ENCODE assay signal across 8 cellular contexts in genomic region chr12:47715393-47715876, GRCh38. TPM values are rescaled to one million over a fixed set of nuclear protein-coding genes. Genes with fewer than 3 reads are reported as not detected.
DNase-seq lines count a peak whose midpoint lies in the region; ATAC-seq and TF ChIP-seq lines count a peak whose summit lies in the region.

No MANE protein-coding gene starts in this region.

- H3K4me3 ChIP-seq in H7 (ENCODE audit: insufficient read depth, low read depth, low read length) (no peak overlapping the region), NB4 (ENCODE audit: low read depth, low read length) (no peak overlapping the region), SK-N-MC (no peak overlapping the region)

- DNase-seq in DMS79 (lab: John Stamatoyannopoulos, UW): peak; percentile 43
- peak; percentile 80 for DNase-seq in H7
- peak; percentile 89 for DNase-seq in NB4 (ENCODE audit: low read depth)
- DNase-seq in SK-N-MC (ENCODE audit: low read depth, low spot score): peak; percentile 40
- peak; percentile 79 for DNase-seq in activated naive CD4-positive, alpha-beta T cell treated with anti-CD3 and anti-CD28 coated beads, Interleukin-2, amount 50 U/mL, for 16 hours
- DNase-seq in Right ventricle myocardium superior: peak; percentile 75
- peak; percentile 90 for DNase-seq in posterior vena cava (ENCODE audit: low spot score)
- peak; percentile 83 for DNase-seq in ureter (ENCODE audit: low spot score)

- H3K27ac ChIP-seq in SK-N-MC: no peak overlapping the region

- peak; percentile 65 for TF ChIP-seq CTCF in NB4 (IDR thresholded peaks at IDR 0.05; ENCODE audit: low read depth, low read length)

- TF ChIP-seq POLR2A in NB4 (IDR thresholded peaks at IDR 0.05; ENCODE audit: extremely low read depth, insufficient read length): no peak

- peak; percentile 68 for ATAC-seq in Right ventricle myocardium superior (ENCODE audit: poor library complexity)

- peaks cover 21% of the 10 kb centered on the region for H3K27me3 ChIP-seq in H7 (ENCODE audit: control insufficient read depth, insufficient read depth, low read length)

- H3K9me3 ChIP-seq in SK-N-MC (ENCODE audit: low read depth, low read length): no peaks in the 10 kb centered on the region

- intact Hi-C loops in Right ventricle myocardium superior (cut with DNase I): loop anchor here (2.0 kb wide), 2 partner anchors 51 to 123 kb away; no protein-coding TSS in a partner anchor
- intact Hi-C loops in posterior vena cava (cut with DNase I): loop anchor here (5.0 to 10.0 kb wide), 3 partner anchors 62 to 122 kb away; no protein-coding TSS in a partner anchor

- no peaks in the 10 kb centered on the region for H3K36me3 ChIP-seq in H7 (replicated peaks; ENCODE audit: control insufficient read depth, insufficient read depth, low read length)
- H3K36me3 ChIP-seq in SK-N-MC (ENCODE audit: insufficient read depth, low read length): no peaks in the 10 kb centered on the region

- H3K9ac ChIP-seq in SK-N-MC (ENCODE audit: insufficient read length): no peak overlapping the region

RNA-seq across cellular contexts. Expression of gene RPAP3, which starts 9.6 kb away (rescaled TPM):
- 19.5 and 28.9 TPM in 2 replicates for total RNA-seq in H7 (2014; rRNA removed; shearing (Covaris generic))
- 22.7 TPM for total RNA-seq in Right ventricle myocardium superior
- total RNA-seq in posterior vena cava: 10 to 100 TPM; 23.2 to 24.0 TPM
- 35.5 TPM for total RNA-seq in ureter

RNA-seq across cellular contexts. Expression of gene ENDOU, which starts 9.9 kb away (rescaled TPM):
- not detected in 2 replicates for total RNA-seq in H7 (2014; rRNA removed; shearing (Covaris generic))
- total RNA-seq in Right ventricle myocardium superior (0.11 TPM), posterior vena cava (1 to 10 TPM in 1 of 2 donors, under 1 TPM in 1; 0.38 to 1.7 TPM), ureter (0.89 TPM)

RNA-seq across cellular contexts. Expression of gene RAPGEF3, which starts 43.2 kb away (rescaled TPM):
- total RNA-seq in H7 (2014; rRNA removed; shearing (Covaris generic)): 10.5 and 11.8 TPM in 2 replicates
- total RNA-seq in Right ventricle myocardium superior (30.6 TPM), posterior vena cava (10 to 100 TPM; 18.3 to 33.5 TPM), ureter (83.4 TPM)

RNA-seq across cellular contexts. Expression of gene SLC48A1, which starts 57.6 kb away (rescaled TPM):
- 10.9 and 12.4 TPM in 2 replicates for total RNA-seq in H7 (2014; rRNA removed; shearing (Covaris generic))
- total RNA-seq in Right ventricle myocardium superior (26.8 TPM), posterior vena cava (10 to 100 TPM; 28.5 to 33.8 TPM), ureter (41.3 TPM)

Comparison
In these comparisons a context has a peak if more than half of its experiments do, and no peak if none do; other contexts are left out.
1. DNase-seq: peak in every context shown above with its lines; median percentile 90 in posterior vena cava; 89 in NB4; 83 in ureter; 80 in H7; 79 in activated naive CD4-positive, alpha-beta T cell treated with anti-CD3 and anti-CD28 coated beads, Interleukin-2, amount 50 U/mL, for 16 hours; 75 in Right ventricle myocardium superior; 43 in DMS79; 40 in SK-N-MC.